In the genomic region with DNA sequence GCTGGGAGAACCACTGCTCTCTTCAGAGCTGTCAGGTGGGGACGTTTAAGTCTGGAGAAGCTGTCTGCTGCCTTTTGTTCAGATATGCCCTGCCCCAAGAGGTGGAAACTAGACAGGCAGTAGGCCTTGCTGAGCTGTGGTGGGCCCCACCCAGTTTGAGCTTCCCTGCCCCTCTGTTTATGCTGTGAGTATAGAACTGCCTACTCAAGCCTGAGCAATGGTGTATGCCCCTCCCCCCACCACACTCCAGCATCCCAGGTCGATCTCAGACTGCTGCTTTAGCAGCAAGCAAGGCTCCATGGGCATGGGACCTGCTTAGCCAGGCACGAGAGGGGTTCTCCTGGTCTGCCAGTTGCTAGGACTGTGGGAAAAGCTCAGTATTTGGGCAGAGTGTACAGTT, we compare ENCODE assay signal across 17 cellular contexts.
DNase-seq lines count a peak whose midpoint lies in the region; ATAC-seq and TF ChIP-seq lines count a peak whose summit lies in the region.
"Had no signal": no experiment of that assay in that cellular context is flagged by ENCODE, and none has a peak within 500 bp of the region (broad histone marks: within the 10 kb centered on the region; RNA-seq: fewer than 3 reads in every experiment).

No MANE protein-coding gene starts in this region.

- H3K4me1 ChIP-seq in neuronal stem cell (ENCODE audit: control insufficient read depth in 2 of 2, insufficient read depth in 1 of 2, low read depth in 1 of 2, low read length in 2 of 2) (no peaks in the 10 kb centered on the region), mucosa of descending colon (ENCODE audit: low read depth) (no peaks in the 10 kb centered on the region), Karpas-422 (ENCODE audit: low read length) (no peaks in the 10 kb centered on the region)
- H3K4me1 ChIP-seq: Caco-2 had no signal

- H3K4me3 ChIP-seq in neuronal stem cell (ENCODE audit: low read length in 2 of 2) (no peak overlapping the region), mucosa of descending colon (no peak overlapping the region), Karpas-422 (ENCODE audit: low read length) (no peak overlapping the region)
- H3K4me3 ChIP-seq: GM23338 had no signal

- H3K4ac ChIP-seq in neuronal stem cell (ENCODE audit: low read length) = no peak overlapping the region

- intact Hi-C loops in mucosa of descending colon (cut with DNase I, micrococcal nuclease) = no loop called here

- no peaks in the 10 kb centered on the region for H4K20me1 ChIP-seq in Karpas-422 (ENCODE audit: insufficient read depth, low read depth, low read length)

- no CpG with 5 or more reads among the region's 3 CpGs for WGBS in neuronal stem cell (ENCODE audit: extremely low coverage in 2 of 2, insufficient read length in 2 of 2, insufficient replicate concordance in 1 of 2), 2 donors

- H2BK5ac ChIP-seq in neuronal stem cell (ENCODE audit: low read length) = no peak overlapping the region

- no peak overlapping the region for H3K18ac ChIP-seq in neuronal stem cell (ENCODE audit: low read length)

- no peak for ATAC-seq in mucosa of descending colon
- ATAC-seq in HG02884 (IDR thresholded peaks at IDR 0.05; ENCODE audit: unreplicated experiment) = no peak
- ATAC-seq: CD8-positive, alpha-beta T cell; GM23338 had no signal

- no peak overlapping the region for H3K4me2 ChIP-seq in neuronal stem cell (ENCODE audit: insufficient read depth, low read length, poor library complexity, severe bottlenecking)
- H3K4me2 ChIP-seq in Karpas-422 (ENCODE audit: low read depth, low read length, poor library complexity, severe bottlenecking) = no peak overlapping the region
- H3K4me2 ChIP-seq: GM23338 had no signal

- no peak overlapping the region for H4K8ac ChIP-seq in neuronal stem cell (ENCODE audit: low read depth, low read length)

- H3K79me1 ChIP-seq in neuronal stem cell (ENCODE audit: low read depth, low read length) = no peaks in the 10 kb centered on the region

- H3K14ac ChIP-seq in neuronal stem cell (ENCODE audit: low read length) = no peak overlapping the region

- no peaks in the 10 kb centered on the region for H3K79me2 ChIP-seq in Karpas-422 (ENCODE audit: low read length)

- H3K36me3 ChIP-seq in neuronal stem cell (replicated peaks in 1 of 2; ENCODE audit: control insufficient read depth in 2 of 2, insufficient read depth in 2 of 2, low read length in 2 of 2) (no peaks in the 10 kb centered on the region), mucosa of descending colon (ENCODE audit: low read depth) (no peaks in the 10 kb centered on the region), Karpas-422 (ENCODE audit: insufficient read depth, low read length) (no peaks in the 10 kb centered on the region)

- H3K23ac ChIP-seq in neuronal stem cell (ENCODE audit: low read depth, low read length, poor library complexity) = no peak overlapping the region

- H3K9ac ChIP-seq in neuronal stem cell (ENCODE audit: low read depth, low read length, poor library complexity) (no peak overlapping the region), Karpas-422 (ENCODE audit: low read length) (no peak overlapping the region)

- H3K27me3 ChIP-seq in neuronal stem cell (ENCODE audit: control insufficient read depth in 3 of 3, insufficient read depth in 3 of 3, low read depth in 1 of 3, low read length in 3 of 3) (no peaks in the 10 kb centered on the region), Karpas-422 (ENCODE audit: low read length) (no peaks in the 10 kb centered on the region)

- DNase-seq in Daoy (ENCODE audit: low read depth) (peak; percentile 2), HT1080 (ENCODE audit: low read depth) (peak; percentile 7), neuronal stem cell (ENCODE audit: low spot score) (no peak), mucosa of descending colon (no peak), Karpas-422 (no peak)
- DNase-seq: C1 segment of cervical spinal cord; Caco-2; CD4-positive, CD25-positive, alpha-beta regulatory T cell; CD8-positive, alpha-beta T cell; DMS153; DND-41; EL; GDM1; H7; HCEC 1CT had no signal

- H3K27ac ChIP-seq in neuronal stem cell (replicated peaks; ENCODE audit: low read length) (no peak overlapping the region), Karpas-422 (ENCODE audit: low read length) (no peak overlapping the region)

- H3K9me3 ChIP-seq in neuronal stem cell (replicated peaks in 1 of 2; ENCODE audit: control insufficient read depth in 2 of 2, insufficient read depth in 1 of 2, low read depth in 1 of 2, low read length in 2 of 2) = no peaks in the 10 kb centered on the region
- H3K9me3 ChIP-seq in mucosa of descending colon = peaks cover 7% of the 10 kb centered on the region
- no peaks in the 10 kb centered on the region for H3K9me3 ChIP-seq in Karpas-422 (ENCODE audit: low read length)
- H3K9me3 ChIP-seq: Caco-2 had no signal

- H4K91ac ChIP-seq in neuronal stem cell (ENCODE audit: low read depth, low read length, poor library complexity) = no peak overlapping the region

- H2BK15ac ChIP-seq in neuronal stem cell (ENCODE audit: low read length) = no peak overlapping the region

- H2BK12ac ChIP-seq in neuronal stem cell (ENCODE audit: low read length) = no peak overlapping the region

- TF ChIP-seq CTCF in mucosa of descending colon (IDR thresholded peaks at IDR 0.05) = no peak

- H2AFZ ChIP-seq in neuronal stem cell (ENCODE audit: low read length) = no peak overlapping the region
- no peak overlapping the region for H2AFZ ChIP-seq in Karpas-422 (ENCODE audit: low read length)
- H2AFZ ChIP-seq: GM23338 had no signal

- peak overlapping the region; percentile 56 for H2BK120ac ChIP-seq in neuronal stem cell (ENCODE audit: low read depth, low read length)

- H3K9me2 ChIP-seq in Karpas-422 (replicated peaks; ENCODE audit: insufficient read depth, low read length) = no peaks in the 10 kb centered on the region

- no peak overlapping the region for H2AK5ac ChIP-seq in neuronal stem cell (ENCODE audit: low read depth, low read length)

Comparison
In these comparisons a context has a peak if more than half of its experiments do, and no peak if none do; other contexts are left out.
1. DNase-seq: peak in Daoy (single experiment) and HT1080 (single experiment); none in neuronal stem cell (single experiment), mucosa of descending colon (0 of 3) and Karpas-422 (single experiment).